ENCODE assay signal across 1 cellular context in genomic region chr19:46762245-46762890, GRCh38.
TF ChIP-seq lines count a peak whose summit lies in the region.

No MANE protein-coding gene starts in this region.

TF ChIP-seq in GM23338, 12 proteins besides CTCF, POLR2A, EP300 and RAD21:
- TF ChIP-seq ZNF331 (CRISPR knock-in tag; IDR thresholded peaks at IDR 0.05; ENCODE audit: low read depth) (no peak), REST (IDR thresholded peaks at IDR 0.05; ENCODE audit: unreplicated experiment) (no peak), EZH2phosphoT487 (IDR thresholded peaks at IDR 0.05; ENCODE audit: unreplicated experiment) (no peak), ZNF114 (CRISPR knock-in tag; IDR thresholded peaks at IDR 0.05) (no peak), POLR2AphosphoS5 (IDR thresholded peaks at IDR 0.05; ENCODE audit: low read depth) (no peak), ETS1 (IDR thresholded peaks at IDR 0.05) (no peak), ZNF462 (CRISPR knock-in tag; IDR thresholded peaks at IDR 0.05) (no peak), CREB1 (CRISPR knock-in tag; IDR thresholded peaks at IDR 0.05; ENCODE audit: low read depth) (no peak), JUNB (IDR thresholded peaks at IDR 0.05; ENCODE audit: unreplicated experiment) (no peak), EZH2 (IDR thresholded peaks at IDR 0.05; ENCODE audit: low read depth, unreplicated experiment) (no peak), STAT1 (IDR thresholded peaks at IDR 0.05; ENCODE audit: unreplicated experiment) (no peak), NANOG (IDR thresholded peaks at IDR 0.05; ENCODE audit: borderline replicate concordance) (no peak)
